11 cellular contexts compared by ENCODE assay signal in the genomic region with DNA sequence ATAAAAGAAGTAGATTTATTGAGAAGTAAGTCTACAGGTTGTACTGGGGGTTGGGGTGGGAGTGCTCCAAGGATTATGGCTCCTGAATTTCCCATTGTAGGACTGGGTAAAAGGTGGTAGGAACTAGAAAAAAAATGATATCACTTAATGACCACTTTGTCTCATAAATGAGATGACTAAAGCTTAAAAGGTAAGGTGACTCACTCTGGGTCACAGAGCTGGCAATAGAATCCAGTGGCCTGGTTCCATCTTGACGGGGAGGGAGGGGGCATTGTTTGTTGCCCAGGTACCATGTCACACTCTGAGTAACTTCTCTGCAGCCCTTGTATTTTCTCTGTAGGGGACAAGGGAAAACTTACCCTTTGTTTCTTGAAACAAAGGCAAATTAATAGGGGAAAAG.
DNase-seq lines count a peak whose midpoint lies in the region; ATAC-seq lines count a peak whose summit lies in the region.
"Had no signal": no experiment of that assay in that cellular context is flagged by ENCODE, and none has a peak within 500 bp of the region (broad histone marks: within the 10 kb centered on the region; RNA-seq: fewer than 3 reads in every experiment).

No MANE protein-coding gene starts in this region.

- intact Hi-C loops in activated naive CD4-positive, alpha-beta T cell treated with anti-CD3 and anti-CD28 coated beads for 36 hours (cut with micrococcal nuclease) = no loop called here
- intact Hi-C loops in activated T-helper 1 cell treated with anti-CD3 and anti-CD28 coated beads, Interleukin-12 subunit alpha, Interleukin-12 subunit beta, Interleukin-2, Interleukin-4 antibody, amounts not matched to agents 30 ng/mL and 10 ng/mL and 1 ng/mL, durations not matched to agents 14 hours and 24 hours and 36 hours (cut with micrococcal nuclease) = no loop called here

- CTCF ChIA-PET in activated naive CD4-positive, alpha-beta T cell treated with anti-CD3 and anti-CD28 coated beads for 36 hours (lab: Charles Lee) = interaction anchor here (1.9 kb wide), 1 partner anchor 127 kb away, joined by 7 read pairs; no protein-coding TSS in a partner anchor

- H3K4me1 Mint-ChIP-seq in activated naive CD4-positive, alpha-beta T cell treated with anti-CD3 and anti-CD28 coated beads for 36 hours (ENCODE audit: low read depth) = peaks cover 66% of the 10 kb centered on the region
- peaks cover 38 to 77% of the 10 kb centered on the region in 2 donors for H3K4me1 Mint-ChIP-seq in effector memory CD8-positive, alpha-beta T cell (ENCODE audit: low read depth in 2 of 2)
- H3K4me1 Mint-ChIP-seq in activated T-helper 1 cell treated with anti-CD3 and anti-CD28 coated beads, Interleukin-12 subunit alpha, Interleukin-12 subunit beta, Interleukin-2, Interleukin-4 antibody, amounts not matched to agents 30 ng/mL and 10 ng/mL and 1 ng/mL, durations not matched to agents 14 hours and 24 hours and 36 hours (ENCODE audit: low read depth) = peaks cover 14% of the 10 kb centered on the region

- no peak overlapping the region for H3K27ac Mint-ChIP-seq in activated naive CD4-positive, alpha-beta T cell treated with anti-CD3 and anti-CD28 coated beads for 36 hours
- peak overlapping the region; percentile 42 to 61 for H3K27ac Mint-ChIP-seq in effector memory CD8-positive, alpha-beta T cell
- H3K27ac Mint-ChIP-seq in activated T-helper 1 cell treated with anti-CD3 and anti-CD28 coated beads, Interleukin-12 subunit alpha, Interleukin-12 subunit beta, Interleukin-2, Interleukin-4 antibody, amounts not matched to agents 30 ng/mL and 10 ng/mL and 1 ng/mL, durations not matched to agents 14 hours and 24 hours and 36 hours = no peak overlapping the region

- H3K9me3 Mint-ChIP-seq in activated naive CD4-positive, alpha-beta T cell treated with anti-CD3 and anti-CD28 coated beads for 36 hours = peaks cover 9% of the 10 kb centered on the region
- peaks cover 0 to 3% of the 10 kb centered on the region in 2 donors for H3K9me3 Mint-ChIP-seq in effector memory CD8-positive, alpha-beta T cell
- H3K9me3 Mint-ChIP-seq in activated T-helper 1 cell treated with anti-CD3 and anti-CD28 coated beads, Interleukin-12 subunit alpha, Interleukin-12 subunit beta, Interleukin-2, Interleukin-4 antibody, amounts not matched to agents 30 ng/mL and 10 ng/mL and 1 ng/mL, durations not matched to agents 14 hours and 24 hours and 36 hours = peaks cover 12% of the 10 kb centered on the region

- no peak overlapping the region for H3K4me3 Mint-ChIP-seq in activated naive CD4-positive, alpha-beta T cell treated with anti-CD3 and anti-CD28 coated beads for 36 hours
- H3K4me3 Mint-ChIP-seq in effector memory CD8-positive, alpha-beta T cell = no peak overlapping the region
- H3K4me3 Mint-ChIP-seq in activated T-helper 1 cell treated with anti-CD3 and anti-CD28 coated beads, Interleukin-12 subunit alpha, Interleukin-12 subunit beta, Interleukin-2, Interleukin-4 antibody, amounts not matched to agents 30 ng/mL and 10 ng/mL and 1 ng/mL, durations not matched to agents 14 hours and 24 hours and 36 hours = no peak overlapping the region

- ATAC-seq in effector memory CD8-positive, alpha-beta T cell (replicated peaks) = no peak
- ATAC-seq in stimulated activated naive CD8-positive, alpha-beta T cell treated with anti-CD3 and anti-CD28 coated beads, Interleukin-15, Interleukin-2, amounts not matched to agents 100 U/mL and 50 U/mL, for 24 hours = peak; percentile 78
- ATAC-seq in HG02885 (IDR thresholded peaks at IDR 0.05; ENCODE audit: poor library complexity, unreplicated experiment) = no peak
- ATAC-seq: K562 had no signal

- peak; percentile 54 for DNase-seq in activated naive CD4-positive, alpha-beta T cell treated with anti-CD3 and anti-CD28 coated beads for 36 hours
- no peak for DNase-seq in activated naive CD4-positive, alpha-beta T cell (lab: John Stamatoyannopoulos, UW)
- DNase-seq in NCI-H774 (lab: John Stamatoyannopoulos, UW) = peak; percentile 18
- DNase-seq in effector memory CD8-positive, alpha-beta T cell = no peak
- no peak for DNase-seq in stimulated activated naive CD8-positive, alpha-beta T cell treated with anti-CD3 and anti-CD28 coated beads, Interleukin-15, Interleukin-2, amounts not matched to agents 100 U/mL and 50 U/mL, for 24 hours
- no peak for DNase-seq in NCI-H1105 (lab: John Stamatoyannopoulos, UW)
- DNase-seq in activated T-helper 1 cell treated with anti-CD3 and anti-CD28 coated beads, Interleukin-12 subunit alpha, Interleukin-12 subunit beta, Interleukin-2, Interleukin-4 antibody, amounts not matched to agents 30 ng/mL and 10 ng/mL and 1 ng/mL, durations not matched to agents 14 hours and 24 hours and 36 hours (ENCODE audit: low spot score) = no peak
- DNase-seq: effector memory CD4-positive, alpha-beta T cell; Peyer's patch had no signal

- H3K27me3 Mint-ChIP-seq in activated naive CD4-positive, alpha-beta T cell treated with anti-CD3 and anti-CD28 coated beads for 36 hours (ENCODE audit: low read depth) = no peaks in the 10 kb centered on the region
- no peaks in the 10 kb centered on the region for H3K27me3 Mint-ChIP-seq in effector memory CD8-positive, alpha-beta T cell
- peaks cover 4% of the 10 kb centered on the region for H3K27me3 Mint-ChIP-seq in activated T-helper 1 cell treated with anti-CD3 and anti-CD28 coated beads, Interleukin-12 subunit alpha, Interleukin-12 subunit beta, Interleukin-2, Interleukin-4 antibody, amounts not matched to agents 30 ng/mL and 10 ng/mL and 1 ng/mL, durations not matched to agents 14 hours and 24 hours and 36 hours (ENCODE audit: insufficient read depth)

- peaks cover 9% of the 10 kb centered on the region for H3K36me3 Mint-ChIP-seq in activated naive CD4-positive, alpha-beta T cell treated with anti-CD3 and anti-CD28 coated beads for 36 hours (ENCODE audit: low read depth)
- peaks cover 4% of the 10 kb centered on the region for H3K36me3 Mint-ChIP-seq in effector memory CD8-positive, alpha-beta T cell (ENCODE audit: insufficient read depth)
- H3K36me3 Mint-ChIP-seq in activated T-helper 1 cell treated with anti-CD3 and anti-CD28 coated beads, Interleukin-12 subunit alpha, Interleukin-12 subunit beta, Interleukin-2, Interleukin-4 antibody, amounts not matched to agents 30 ng/mL and 10 ng/mL and 1 ng/mL, durations not matched to agents 14 hours and 24 hours and 36 hours (ENCODE audit: low read depth) = peaks cover 6% of the 10 kb centered on the region

Comparison
In these comparisons a context has a peak if more than half of its experiments do, and no peak if none do; other contexts are left out.
1. DNase-seq: peak in activated naive CD4-positive, alpha-beta T cell treated with anti-CD3 and anti-CD28 coated beads for 36 hours (single experiment) and NCI-H774 (single experiment); none in activated naive CD4-positive, alpha-beta T cell (0 of 4), effector memory CD8-positive, alpha-beta T cell (0 of 3), stimulated activated naive CD8-positive, alpha-beta T cell treated with anti-CD3 and anti-CD28 coated beads, Interleukin-15, Interleukin-2, amounts not matched to agents 100 U/mL and 50 U/mL, for 24 hours (single experiment), NCI-H1105 (single experiment) and activated T-helper 1 cell treated with anti-CD3 and anti-CD28 coated beads, Interleukin-12 subunit alpha, Interleukin-12 subunit beta, Interleukin-2, Interleukin-4 antibody, amounts not matched to agents 30 ng/mL and 10 ng/mL and 1 ng/mL, durations not matched to agents 14 hours and 24 hours and 36 hours (single experiment).
2. H3K27ac Mint-ChIP-seq: peak in effector memory CD8-positive, alpha-beta T cell (2 of 2); none in activated naive CD4-positive, alpha-beta T cell treated with anti-CD3 and anti-CD28 coated beads for 36 hours (single experiment) and activated T-helper 1 cell treated with anti-CD3 and anti-CD28 coated beads, Interleukin-12 subunit alpha, Interleukin-12 subunit beta, Interleukin-2, Interleukin-4 antibody, amounts not matched to agents 30 ng/mL and 10 ng/mL and 1 ng/mL, durations not matched to agents 14 hours and 24 hours and 36 hours (single experiment).